In the genomic region with DNA sequence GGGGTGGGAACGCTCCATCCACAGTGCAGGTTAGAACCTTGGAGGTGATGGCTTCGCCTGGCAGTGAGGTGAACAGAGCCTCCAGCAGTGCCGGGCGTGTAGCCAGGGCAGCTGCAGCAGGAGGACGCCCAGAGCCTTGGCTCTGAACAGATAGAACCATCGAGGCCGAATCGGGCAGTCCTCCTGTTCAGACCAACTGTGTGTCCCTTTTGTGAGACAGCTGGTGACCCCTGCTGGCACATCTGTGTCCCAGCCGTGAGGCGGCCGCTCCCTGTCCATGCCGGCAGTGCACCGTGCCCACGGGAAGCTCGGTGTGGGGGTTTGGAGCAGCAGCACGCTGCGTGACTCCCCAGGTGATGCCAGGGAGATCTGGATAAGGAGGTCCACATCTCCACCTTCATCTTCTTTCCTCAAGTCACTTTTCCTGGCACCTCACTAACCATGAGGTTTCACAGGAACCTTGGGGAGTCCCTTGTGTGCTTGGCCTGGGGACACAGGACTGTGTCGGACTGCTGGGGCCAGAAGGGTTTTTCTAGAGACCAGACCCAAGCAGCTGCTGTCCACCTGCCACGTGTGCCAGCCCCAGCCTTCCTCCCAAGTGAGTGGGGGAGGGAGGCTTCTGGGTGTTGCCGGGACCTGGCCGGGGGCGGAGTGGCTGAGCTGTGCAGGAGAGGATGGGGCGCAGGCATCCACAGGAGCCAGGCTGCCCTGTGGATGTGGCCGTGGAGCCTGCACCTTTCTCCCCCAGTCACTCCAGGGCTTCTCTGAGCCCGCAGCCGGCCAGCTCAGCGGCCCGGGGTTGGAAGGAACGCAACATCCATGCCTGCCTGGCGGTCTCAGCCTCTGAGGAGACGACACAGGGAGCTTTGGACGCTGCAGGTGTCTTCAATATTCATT, we compare ENCODE assay signal across 15 cellular contexts.
DNase-seq lines count a peak whose midpoint lies in the region; ATAC-seq and TF ChIP-seq lines count a peak whose summit lies in the region.
"Had no signal": no experiment of that assay in that cellular context is flagged by ENCODE, and none has a peak within 500 bp of the region (broad histone marks: within the 10 kb centered on the region; RNA-seq: fewer than 3 reads in every experiment).

No MANE protein-coding gene starts in this region.

- intact Hi-C loops in lower lobe of right lung (cut with DNase I): no loop called here

- POLR2A ChIA-PET in WTC11 (lab: Charles Lee): no interaction called here

- H3K27ac Mint-ChIP-seq in WTC11: peak overlapping the region; percentile 45; the same call in 1 of the 2 replicates
- H3K27ac Mint-ChIP-seq: activated B cell treated with CpG ODN at 0.5 μM for 24 hours; activated T-helper 2 cell treated with anti-CD3 and anti-CD28 coated beads, Interferon-gamma antibody, Interleukin-2, Interleukin-4, amounts not matched to agents 10 μg/mL and 5 μg/mL and 100 μg/mL, durations not matched to agents 14 hours and 24 hours and 36 hours; B cell had no signal

- CTCF ChIA-PET in WTC11 (lab: Charles Lee): interaction anchor here (1.0 to 2.5 kb wide), 3 partner anchors 9 to 68 kb away, joined by 3 to 15 read pairs (median 3); no protein-coding TSS in a partner anchor

- no peaks in the 10 kb centered on the region for H3K27me3 ChIP-seq in lower lobe of right lung (ENCODE audit: low read depth)
- H3K27me3 ChIP-seq: Peyer's patch had no signal

- no peak overlapping the region for H3K4me3 ChIP-seq in lower lobe of right lung
- H3K4me3 ChIP-seq: Peyer's patch had no signal

- peak; percentile 7 for ATAC-seq in WTC11
- ATAC-seq in lower lobe of right lung: no peak
- ATAC-seq in GM21825 (IDR thresholded peaks at IDR 0.05; ENCODE audit: unreplicated experiment): no peak

- H3K27ac ChIP-seq in 22Rv1 (no peak overlapping the region), lower lobe of right lung (no peak overlapping the region)
- H3K27ac ChIP-seq: Peyer's patch had no signal

- H3K36me3 ChIP-seq in lower lobe of right lung: peaks cover 36% of the 10 kb centered on the region

- H3K36me3 Mint-ChIP-seq in WTC11: peaks cover 45% of the 10 kb centered on the region

- DNase-seq in GM20000 (ENCODE audit: low spot score) (no peak), WTC11 (ENCODE audit: low spot score) (no peak), islet precursor cell (peak; percentile 57), epidermal melanocyte (ENCODE audit: insufficient read length, low spot score) (no peak), lower lobe of right lung (no peak), NCI-H2107 treated with DMSO at 0.1 percent for 48 hours (lab: John Stamatoyannopoulos, UW; ENCODE audit: unreplicated experiment) (no peak)
- DNase-seq: activated B cell treated with CpG ODN at 0.5 μM for 24 hours; foreskin melanocyte; NCI-H187 treated with DMSO at 0.1 percent for 48 hours; stimulated activated CD8-positive, alpha-beta memory T cell treated with anti-CD3 and anti-CD28 coated beads, Interleukin-4, amount 100 ng/mL, for 48 hours had no signal

- H3K4me1 ChIP-seq in lower lobe of right lung: peaks cover 10% of the 10 kb centered on the region
- H3K4me1 ChIP-seq: Peyer's patch had no signal

- peaks cover 27% of the 10 kb centered on the region for H3K4me1 Mint-ChIP-seq in WTC11
- H3K4me1 Mint-ChIP-seq: activated B cell treated with CpG ODN at 0.5 μM for 24 hours, B cell had no signal

- H3K9me3 ChIP-seq in lower lobe of right lung: no peaks in the 10 kb centered on the region
- H3K9me3 ChIP-seq: Peyer's patch had no signal

- H3K27me3 Mint-ChIP-seq in WTC11 (ENCODE audit: low read depth): no peaks in the 10 kb centered on the region
- H3K27me3 Mint-ChIP-seq: activated B cell treated with CpG ODN at 0.5 μM for 24 hours, B cell had no signal

- H3K4me3 Mint-ChIP-seq in WTC11: no peak overlapping the region
- H3K4me3 Mint-ChIP-seq: activated B cell treated with CpG ODN at 0.5 μM for 24 hours, B cell had no signal

- peak; percentile 51 for TF ChIP-seq CTCF in 22Rv1 (IDR thresholded peaks at IDR 0.05)
- TF ChIP-seq CTCF in GM20000 (IDR thresholded peaks at IDR 0.05; ENCODE audit: extremely low read depth, missing control alignments): peak; percentile 2
- no peak for TF ChIP-seq CTCF in WTC11 (IDR thresholded peaks at IDR 0.05)
- no peak for TF ChIP-seq CTCF in lower lobe of right lung (IDR thresholded peaks at IDR 0.05)

- no peaks in the 10 kb centered on the region for H3K9me3 Mint-ChIP-seq in WTC11
- H3K9me3 Mint-ChIP-seq: activated B cell treated with CpG ODN at 0.5 μM for 24 hours; activated T-helper 2 cell treated with anti-CD3 and anti-CD28 coated beads, Interferon-gamma antibody, Interleukin-2, Interleukin-4, amounts not matched to agents 10 μg/mL and 5 μg/mL and 100 μg/mL, durations not matched to agents 14 hours and 24 hours and 36 hours had no signal

TF ChIP-seq in WTC11, 78 proteins besides CTCF, POLR2A, EP300 and RAD21:
- TF ChIP-seq GABPB1 (CRISPR knock-in tag; IDR thresholded peaks at IDR 0.05) (no peak), NFE2L1 (CRISPR knock-in tag; IDR thresholded peaks at IDR 0.05) (no peak), RORB (CRISPR knock-in tag; IDR thresholded peaks at IDR 0.05) (no peak), ZNF232 (CRISPR knock-in tag; IDR thresholded peaks at IDR 0.05) (no peak), ZNF121 (CRISPR knock-in tag; IDR thresholded peaks at IDR 0.05) (no peak)
- TF ChIP-seq, protein P1, sequence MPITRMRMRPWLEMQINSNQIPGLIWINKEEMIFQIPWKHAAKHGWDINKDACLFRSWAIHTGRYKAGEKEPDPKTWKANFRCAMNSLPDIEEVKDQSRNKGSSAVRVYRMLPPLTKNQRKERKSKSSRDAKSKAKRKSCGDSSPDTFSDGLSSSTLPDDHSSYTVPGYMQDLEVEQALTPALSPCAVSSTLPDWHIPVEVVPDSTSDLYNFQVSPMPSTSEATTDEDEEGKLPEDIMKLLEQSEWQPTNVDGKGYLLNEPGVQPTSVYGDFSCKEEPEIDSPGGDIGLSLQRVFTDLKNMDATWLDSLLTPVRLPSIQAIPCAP (CRISPR knock-in tag; IDR thresholded peaks at IDR 0.05): no peak
- TF ChIP-seq, protein P2, sequence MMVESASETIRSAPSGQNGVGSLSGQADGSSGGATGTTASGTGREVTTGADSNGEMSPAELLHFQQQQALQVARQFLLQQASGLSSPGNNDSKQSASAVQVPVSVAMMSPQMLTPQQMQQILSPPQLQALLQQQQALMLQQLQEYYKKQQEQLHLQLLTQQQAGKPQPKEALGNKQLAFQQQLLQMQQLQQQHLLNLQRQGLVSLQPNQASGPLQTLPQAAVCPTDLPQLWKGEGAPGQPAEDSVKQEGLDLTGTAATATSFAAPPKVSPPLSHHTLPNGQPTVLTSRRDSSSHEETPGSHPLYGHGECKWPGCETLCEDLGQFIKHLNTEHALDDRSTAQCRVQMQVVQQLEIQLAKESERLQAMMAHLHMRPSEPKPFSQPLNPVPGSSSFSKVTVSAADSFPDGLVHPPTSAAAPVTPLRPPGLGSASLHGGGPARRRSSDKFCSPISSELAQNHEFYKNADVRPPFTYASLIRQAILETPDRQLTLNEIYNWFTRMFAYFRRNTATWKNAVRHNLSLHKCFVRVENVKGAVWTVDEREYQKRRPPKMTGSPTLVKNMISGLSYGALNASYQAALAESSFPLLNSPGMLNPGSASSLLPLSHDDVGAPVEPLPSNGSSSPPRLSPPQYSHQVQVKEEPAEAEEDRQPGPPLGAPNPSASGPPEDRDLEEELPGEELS (CRISPR knock-in tag; IDR thresholded peaks at IDR 0.05): no peak
- TF ChIP-seq, protein P3, sequence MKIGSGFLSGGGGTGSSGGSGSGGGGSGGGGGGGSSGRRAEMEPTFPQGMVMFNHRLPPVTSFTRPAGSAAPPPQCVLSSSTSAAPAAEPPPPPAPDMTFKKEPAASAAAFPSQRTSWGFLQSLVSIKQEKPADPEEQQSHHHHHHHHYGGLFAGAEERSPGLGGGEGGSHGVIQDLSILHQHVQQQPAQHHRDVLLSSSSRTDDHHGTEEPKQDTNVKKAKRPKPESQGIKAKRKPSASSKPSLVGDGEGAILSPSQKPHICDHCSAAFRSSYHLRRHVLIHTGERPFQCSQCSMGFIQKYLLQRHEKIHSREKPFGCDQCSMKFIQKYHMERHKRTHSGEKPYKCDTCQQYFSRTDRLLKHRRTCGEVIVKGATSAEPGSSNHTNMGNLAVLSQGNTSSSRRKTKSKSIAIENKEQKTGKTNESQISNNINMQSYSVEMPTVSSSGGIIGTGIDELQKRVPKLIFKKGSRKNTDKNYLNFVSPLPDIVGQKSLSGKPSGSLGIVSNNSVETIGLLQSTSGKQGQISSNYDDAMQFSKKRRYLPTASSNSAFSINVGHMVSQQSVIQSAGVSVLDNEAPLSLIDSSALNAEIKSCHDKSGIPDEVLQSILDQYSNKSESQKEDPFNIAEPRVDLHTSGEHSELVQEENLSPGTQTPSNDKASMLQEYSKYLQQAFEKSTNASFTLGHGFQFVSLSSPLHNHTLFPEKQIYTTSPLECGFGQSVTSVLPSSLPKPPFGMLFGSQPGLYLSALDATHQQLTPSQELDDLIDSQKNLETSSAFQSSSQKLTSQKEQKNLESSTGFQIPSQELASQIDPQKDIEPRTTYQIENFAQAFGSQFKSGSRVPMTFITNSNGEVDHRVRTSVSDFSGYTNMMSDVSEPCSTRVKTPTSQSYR (CRISPR knock-in tag; IDR thresholded peaks at IDR 0.05): no peak

Comparison
In these comparisons a context has a peak if more than half of its experiments do, and no peak if none do; other contexts are left out.
1. CTCF ChIP-seq: peak in 22Rv1 (single experiment) and GM20000 (single experiment); none in WTC11 (single experiment) and lower lobe of right lung (single experiment).